Comparison of ENCODE assay signal across 18 cellular contexts in the genomic region with DNA sequence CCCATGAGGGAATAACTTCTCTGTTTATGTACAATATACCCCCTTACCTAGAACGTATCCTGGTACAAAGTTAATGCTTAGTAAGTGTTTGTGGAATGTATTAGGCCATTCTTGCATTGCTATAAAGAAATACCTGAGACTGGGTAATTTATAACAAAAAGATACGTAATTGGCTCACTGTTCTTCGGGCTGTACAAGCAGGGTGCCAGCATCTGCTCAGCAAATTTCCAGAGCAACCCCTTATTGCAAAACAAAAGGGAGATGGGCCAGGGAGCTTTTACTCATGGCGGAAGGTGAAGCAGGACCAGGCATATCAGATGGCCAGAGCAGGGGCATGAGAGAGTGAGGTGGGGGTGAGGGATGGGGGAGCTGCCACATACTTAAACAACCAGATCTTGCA.
DNase-seq lines count a peak whose midpoint lies in the region; ATAC-seq and TF ChIP-seq lines count a peak whose summit lies in the region.
"Had no signal": no experiment of that assay in that cellular context is flagged by ENCODE, and none has a peak within 500 bp of the region (broad histone marks: within the 10 kb centered on the region; RNA-seq: fewer than 3 reads in every experiment).

No MANE protein-coding gene starts in this region.

- H3K9me3 ChIP-seq in cardiac muscle cell (ENCODE audit: low read depth) (no peaks in the 10 kb centered on the region), neuronal stem cell (replicated peaks in 1 of 2; ENCODE audit: control insufficient read depth in 2 of 2, insufficient read depth in 1 of 2, low read depth in 1 of 2, low read length in 2 of 2) (no peaks in the 10 kb centered on the region), trophoblast cell (ENCODE audit: insufficient read depth, low read depth, low read length) (no peaks in the 10 kb centered on the region)
- H3K9me3 ChIP-seq: A549; BLaER1 treated with 17β-estradiol and CSF1 and Interleukin-3, amounts not matched to agents 10 nM and 100 nM; Caco-2 had no signal

- H2AFZ ChIP-seq in neuronal stem cell (ENCODE audit: low read length) (no peak overlapping the region), trophoblast cell (ENCODE audit: insufficient read depth, low read length, poor library complexity) (no peak overlapping the region)

- H2BK120ac ChIP-seq in neuronal stem cell (ENCODE audit: low read depth, low read length) = no peak overlapping the region
- no peak overlapping the region for H2BK120ac ChIP-seq in trophoblast cell (ENCODE audit: insufficient read depth, low read length, poor library complexity)

- H2BK12ac ChIP-seq in neuronal stem cell (ENCODE audit: low read length) = no peak overlapping the region
- H2BK12ac ChIP-seq in trophoblast cell (ENCODE audit: low read length) = no peak overlapping the region

- intact Hi-C loops in Right ventricle myocardium inferior (cut with DNase I) = no loop called here

- TF ChIP-seq CTCF in cardiac muscle cell (IDR thresholded peaks at IDR 0.05; ENCODE audit: low read depth, low read length) = no peak

- ATAC-seq in Right ventricle myocardium inferior = no peak
- ATAC-seq: A549; CD8-positive, alpha-beta T cell had no signal

- no peak overlapping the region for H2BK15ac ChIP-seq in neuronal stem cell (ENCODE audit: low read length)

- H2BK5ac ChIP-seq in neuronal stem cell (ENCODE audit: low read length) (no peak overlapping the region), trophoblast cell (ENCODE audit: low read depth, low read length, poor library complexity) (no peak overlapping the region)

- H4K91ac ChIP-seq in neuronal stem cell (ENCODE audit: low read depth, low read length, poor library complexity) = no peak overlapping the region
- H4K91ac ChIP-seq in trophoblast cell (ENCODE audit: low read depth, low read length) = no peak overlapping the region

- no peak overlapping the region for H3K4me2 ChIP-seq in neuronal stem cell (ENCODE audit: insufficient read depth, low read length, poor library complexity, severe bottlenecking)
- no peak overlapping the region for H3K4me2 ChIP-seq in trophoblast cell (ENCODE audit: low read length)
- H3K4me2 ChIP-seq: A549; BLaER1 treated with 17β-estradiol and CSF1 and Interleukin-3, amounts not matched to agents 10 nM and 100 nM had no signal

- DNase-seq in cardiac muscle cell (ENCODE audit: low read depth in 1 of 2, low spot score in 1 of 2) (no peak), Right ventricle myocardium inferior (ENCODE audit: missing footprints) (no peak), left kidney (ENCODE audit: low read depth, low spot score) (peak; percentile 31), neuronal stem cell (ENCODE audit: low spot score) (no peak), trophoblast cell (peak; percentile 56 to 74), T1000 (lab: John Stamatoyannopoulos, UW) (no peak), NCI-H2107 treated with DMSO at 0.1 percent for 48 hours (lab: John Stamatoyannopoulos, UW; ENCODE audit: unreplicated experiment) (no peak)
- DNase-seq: AML-193; Caco-2; Calu3; CD4-positive, alpha-beta T cell; CD8-positive, alpha-beta T cell; DMS79 treated with DMSO at 0.1 percent for 48 hours; GF-D8 had no signal

- H3K14ac ChIP-seq in neuronal stem cell (ENCODE audit: low read length) = no peak overlapping the region
- H3K14ac ChIP-seq in trophoblast cell (ENCODE audit: low read length) = no peak overlapping the region

- H4K8ac ChIP-seq in neuronal stem cell (ENCODE audit: low read depth, low read length) = no peak overlapping the region
- H4K8ac ChIP-seq in trophoblast cell (ENCODE audit: low read depth, low read length) = no peak overlapping the region

- H3K79me1 ChIP-seq in neuronal stem cell (ENCODE audit: low read depth, low read length) = no peaks in the 10 kb centered on the region
- no peaks in the 10 kb centered on the region for H3K79me1 ChIP-seq in trophoblast cell (ENCODE audit: low read length)

- no peaks in the 10 kb centered on the region for H3K27me3 ChIP-seq in cardiac muscle cell
- no peaks in the 10 kb centered on the region for H3K27me3 ChIP-seq in neuronal stem cell (ENCODE audit: control insufficient read depth in 3 of 3, insufficient read depth in 3 of 3, low read depth in 1 of 3, low read length in 3 of 3)
- H3K27me3 ChIP-seq in trophoblast cell (ENCODE audit: insufficient read depth, low read length) = no peaks in the 10 kb centered on the region
- H3K27me3 ChIP-seq: BLaER1 treated with 17β-estradiol and CSF1 and Interleukin-3, amounts not matched to agents 10 nM and 100 nM had no signal

- no peaks in the 10 kb centered on the region for H3K79me2 ChIP-seq in trophoblast cell (ENCODE audit: control insufficient read depth, insufficient read depth, low read length, poor library complexity)

- H3K4ac ChIP-seq in neuronal stem cell (ENCODE audit: low read length) (no peak overlapping the region), trophoblast cell (ENCODE audit: low read depth, low read length) (no peak overlapping the region)

- H3K18ac ChIP-seq in neuronal stem cell (ENCODE audit: low read length) (peak overlapping the region; percentile 23), trophoblast cell (ENCODE audit: low read length) (no peak overlapping the region)

- H3K23ac ChIP-seq in neuronal stem cell (ENCODE audit: low read depth, low read length, poor library complexity) = no peak overlapping the region
- H3K23ac ChIP-seq in trophoblast cell (ENCODE audit: low read length) = no peak overlapping the region

- H3K27ac ChIP-seq in cardiac muscle cell (peak overlapping the region; percentile 93), neuronal stem cell (replicated peaks; ENCODE audit: low read length) (peak overlapping the region; percentile 47), trophoblast cell (ENCODE audit: low read depth, low read length) (no peak overlapping the region)
- H3K27ac ChIP-seq: 22Rv1; A549; BLaER1 treated with 17β-estradiol and CSF1 and Interleukin-3, amounts not matched to agents 10 nM and 100 nM; C4-2B had no signal

- H2AK5ac ChIP-seq in neuronal stem cell (ENCODE audit: low read depth, low read length) (no peak overlapping the region), trophoblast cell (ENCODE audit: low read length) (no peak overlapping the region)

- H4K12ac ChIP-seq in trophoblast cell (ENCODE audit: low read depth, low read length) = no peak overlapping the region

- WGBS in neuronal stem cell (ENCODE audit: extremely low coverage in 2 of 2, insufficient read length in 2 of 2, insufficient replicate concordance in 1 of 2), 2 donors = no CpG with 5 or more reads among the region's 4 CpGs
- no CpG with 5 or more reads among the region's 4 CpGs for WGBS in trophoblast cell (ENCODE audit: extremely low coverage, insufficient coverage, insufficient read length)

- no peak overlapping the region for H3K9ac ChIP-seq in neuronal stem cell (ENCODE audit: low read depth, low read length, poor library complexity)
- no peak overlapping the region for H3K9ac ChIP-seq in trophoblast cell (ENCODE audit: low read length)
- H3K9ac ChIP-seq: BLaER1 treated with 17β-estradiol and CSF1 and Interleukin-3, amounts not matched to agents 10 nM and 100 nM had no signal

- H3K36me3 ChIP-seq in cardiac muscle cell (no peaks in the 10 kb centered on the region), neuronal stem cell (replicated peaks in 1 of 2; ENCODE audit: control insufficient read depth in 2 of 2, insufficient read depth in 2 of 2, low read length in 2 of 2) (no peaks in the 10 kb centered on the region), trophoblast cell (ENCODE audit: control insufficient read depth in 1 of 2, insufficient read depth in 2 of 2, low read length in 2 of 2) (no peaks in the 10 kb centered on the region)
- H3K36me3 ChIP-seq: BLaER1 treated with 17β-estradiol and CSF1 and Interleukin-3, amounts not matched to agents 10 nM and 100 nM had no signal

- no peak overlapping the region for H3K4me3 ChIP-seq in cardiac muscle cell
- no peak overlapping the region for H3K4me3 ChIP-seq in neuronal stem cell (ENCODE audit: low read length in 2 of 2)
- H3K4me3 ChIP-seq in trophoblast cell (ENCODE audit: low read depth, low read length) = no peak overlapping the region
- H3K4me3 ChIP-seq: A549; BLaER1 treated with 17β-estradiol and CSF1 and Interleukin-3, amounts not matched to agents 10 nM and 100 nM had no signal

- H3K4me1 ChIP-seq in cardiac muscle cell (ENCODE audit: low read depth) (peaks cover 51% of the 10 kb centered on the region), neuronal stem cell (ENCODE audit: control insufficient read depth in 2 of 2, insufficient read depth in 1 of 2, low read depth in 1 of 2, low read length in 2 of 2) (peaks cover 3 to 34% of the 10 kb centered on the region in 2 donors), trophoblast cell (ENCODE audit: control insufficient read depth in 1 of 2, insufficient read depth in 2 of 2, low read length in 2 of 2) (no peaks in the 10 kb centered on the region)
- H3K4me1 ChIP-seq: A549; BLaER1 treated with 17β-estradiol and CSF1 and Interleukin-3, amounts not matched to agents 10 nM and 100 nM; Caco-2 had no signal

Comparison
In these comparisons a context has a peak if more than half of its experiments do, and no peak if none do; other contexts are left out.
1. DNase-seq: peak in left kidney (single experiment) and trophoblast cell (2 of 2); none in cardiac muscle cell (0 of 2), Right ventricle myocardium inferior (single experiment), neuronal stem cell (single experiment), T1000 (single experiment) and NCI-H2107 treated with DMSO at 0.1 percent for 48 hours (single experiment).